Comparison of ENCODE assay signal across 8 cellular contexts in the genomic region with DNA sequence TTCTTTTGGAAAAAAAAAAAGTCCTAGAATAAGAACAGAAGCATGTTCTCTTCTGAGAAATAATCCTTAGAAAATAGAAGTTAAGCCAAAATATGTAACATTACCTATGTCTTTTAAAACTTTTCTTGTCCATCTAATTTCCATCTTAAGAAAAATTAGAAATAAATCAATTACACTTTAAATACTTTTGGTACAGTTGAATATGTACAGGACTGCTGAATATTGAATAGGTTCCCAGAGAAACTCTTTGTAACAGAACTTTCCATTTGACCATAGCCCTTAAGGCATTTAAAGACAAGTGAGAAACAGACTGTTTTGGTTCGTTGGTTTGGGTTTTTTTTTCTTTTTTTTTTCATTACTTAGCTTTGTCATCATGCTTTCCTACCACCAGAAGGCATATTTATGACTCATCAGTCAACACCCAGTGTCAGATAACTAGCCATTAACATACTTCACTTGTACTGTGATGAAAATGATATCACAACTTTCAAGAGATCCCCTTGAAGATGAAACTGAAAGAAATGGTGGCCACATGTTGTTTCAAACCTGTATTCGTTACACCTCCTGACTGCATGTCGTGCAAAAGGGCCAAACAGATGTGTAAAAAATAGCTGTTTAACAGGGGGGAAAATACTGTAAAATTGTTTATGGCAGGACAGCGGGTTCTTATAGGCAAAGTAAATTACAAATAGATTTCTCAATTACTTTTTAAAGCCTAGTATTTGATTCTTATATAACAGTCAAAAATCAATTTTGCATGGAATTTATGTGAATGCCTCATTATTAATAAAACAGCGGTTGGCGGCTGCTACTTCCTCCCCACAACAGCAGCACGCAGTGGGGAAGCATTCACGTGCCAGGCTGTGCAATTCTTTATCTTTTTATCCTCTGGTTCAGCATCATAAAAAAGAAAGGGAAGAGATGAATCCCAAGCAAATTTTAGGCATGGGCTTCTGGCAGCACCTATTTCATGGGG.
A peak's percentile ranks its signal among the peaks of the same experiment; 100 is the strongest.
DNase-seq lines count a peak whose midpoint lies in the region; ATAC-seq and TF ChIP-seq lines count a peak whose summit lies in the region.

No MANE protein-coding gene starts in this region.

- no peak for TF ChIP-seq RAD21 in Ishikawa (IDR thresholded peaks at IDR 0.05; ENCODE audit: low read depth)

- H3K79me2 ChIP-seq in smooth muscle cell (ENCODE audit: low read depth), result no peaks in the 10 kb centered on the region

- H3K4me1 ChIP-seq in smooth muscle cell (ENCODE audit: low read depth), result no peaks in the 10 kb centered on the region

- no peaks in the 10 kb centered on the region for H3K9me3 ChIP-seq in smooth muscle cell (replicated peaks; ENCODE audit: low read depth)

- H2AFZ ChIP-seq in smooth muscle cell (ENCODE audit: low read depth), result no peak overlapping the region

- no peak overlapping the region for H3K9ac ChIP-seq in smooth muscle cell (ENCODE audit: low read depth)

- H3K4me3 ChIP-seq in astrocyte of the spinal cord (ENCODE audit: low read depth, low read length) (no peak overlapping the region), smooth muscle cell (no peak overlapping the region), coronary artery (no peak overlapping the region)

- H3K36me3 ChIP-seq in smooth muscle cell (ENCODE audit: low read depth), result no peaks in the 10 kb centered on the region

- no peaks in the 10 kb centered on the region for H3K27me3 ChIP-seq in smooth muscle cell (ENCODE audit: low read depth)

- no peak overlapping the region for H3K27ac ChIP-seq in smooth muscle cell (ENCODE audit: low read depth)
- H3K27ac ChIP-seq in coronary artery, result no peak overlapping the region

- H4K20me1 ChIP-seq in smooth muscle cell (ENCODE audit: low read depth), result no peaks in the 10 kb centered on the region

- in situ Hi-C loops in astrocyte of the spinal cord (cut with HindIII; ENCODE audit: low sequenced_read_pairs), result no loop called here

- WGBS in smooth muscle cell (ENCODE audit: low lambda C conversion rate), result 70% methylated on average over 8 of the region's 8 CpGs

- ATAC-seq in GM21723 (IDR thresholded peaks at IDR 0.05; ENCODE audit: unreplicated experiment), result peak; percentile 96

- peak; percentile 1 to 2 for DNase-seq in activated CD8-positive, alpha-beta memory T cell treated with anti-CD3 and anti-CD28 coated beads for 4 hours (ENCODE audit: low read depth in 2 of 2)
- DNase-seq in activated CD8-positive, alpha-beta memory T cell treated with anti-CD3 and anti-CD28 coated beads, Interleukin-2, amount 50 U/mL, for 48 hours, result no peak
- peak; percentile 34 for DNase-seq in astrocyte of the spinal cord (ENCODE audit: low read depth, low spot score)
- no peak for DNase-seq in smooth muscle cell (lab: John Stamatoyannopoulos, UW; ENCODE audit: unreplicated experiment)
- DNase-seq in coronary artery (ENCODE audit: low spot score), result no peak
- DNase-seq in nucleus accumbens (lab: John Stamatoyannopoulos, UW), result no peak

- no peaks in the 10 kb centered on the region for H3F3A ChIP-seq in smooth muscle cell (ENCODE audit: low read depth)

- no peak for TF ChIP-seq CTCF in astrocyte of the spinal cord (IDR thresholded peaks at IDR 0.05; ENCODE audit: low read depth, low read length)
- peak; percentile 7 for TF ChIP-seq CTCF in smooth muscle cell (IDR thresholded peaks at IDR 0.05; ENCODE audit: borderline replicate concordance, insufficient read depth, poor library complexity, severe bottlenecking)
- no peak for TF ChIP-seq CTCF in coronary artery (IDR thresholded peaks at IDR 0.05)

- H3K4me2 ChIP-seq in smooth muscle cell, result peak overlapping the region; percentile 38

- no peak; the same call in 1 of the 2 replicates for TF ChIP-seq EP300 in Ishikawa (IDR thresholded peaks at IDR 0.05; ENCODE audit: borderline replicate concordance)

TF ChIP-seq in Ishikawa, 13 proteins besides CTCF, POLR2A, EP300 and RAD21:
- TF ChIP-seq TEAD4 (IDR thresholded peaks at IDR 0.05), result peak; percentile 35; the same call in 1 of the 2 replicates
- TF ChIP-seq USF1 (IDR thresholded peaks at IDR 0.05), result no peak
- no peak for TF ChIP-seq FOXM1 (IDR thresholded peaks at IDR 0.05; ENCODE audit: borderline replicate concordance, low read depth)

Comparison
In these comparisons a context has a peak if more than half of its experiments do, and no peak if none do; other contexts are left out.
1. DNase-seq: peak in activated CD8-positive, alpha-beta memory T cell treated with anti-CD3 and anti-CD28 coated beads for 4 hours (2 of 2) and astrocyte of the spinal cord (single experiment); none in activated CD8-positive, alpha-beta memory T cell treated with anti-CD3 and anti-CD28 coated beads, Interleukin-2, amount 50 U/mL, for 48 hours (single experiment), smooth muscle cell (single experiment), coronary artery (single experiment) and nucleus accumbens (0 of 56).